Comparison of ENCODE assay signal across 2 cellular contexts in genomic region chr17:40857535-40857934, GRCh38.
TF ChIP-seq lines count a peak whose summit lies in the region.

No MANE protein-coding gene starts in this region.

TF ChIP-seq in A549, 52 proteins besides CTCF, POLR2A, EP300 and RAD21:
- TF ChIP-seq CHD2 (IDR thresholded peaks at IDR 0.05; ENCODE audit: low read length, partially characterized antibody) (no peak), ELK1 (IDR thresholded peaks at IDR 0.05; ENCODE audit: low read depth, low read length) (no peak), RNF2 (IDR thresholded peaks at IDR 0.05; ENCODE audit: borderline replicate concordance, low read depth) (no peak), NFE2L2 (conservative IDR thresholded peaks at IDR 0.05; ENCODE audit: low read length) (no peak), TFCP2L1 (CRISPR knock-in tag; IDR thresholded peaks at IDR 0.05) (no peak), RCOR1 (IDR thresholded peaks at IDR 0.05; ENCODE audit: low read depth, low read length) (no peak), ZC3H11A (IDR thresholded peaks at IDR 0.05) (no peak), NPAS2 (CRISPR knock-in tag; IDR thresholded peaks at IDR 0.05; ENCODE audit: borderline replicate concordance) (no peak), PHF8 (IDR thresholded peaks at IDR 0.05; ENCODE audit: borderline replicate concordance, low read depth) (no peak), MAFK (IDR thresholded peaks at IDR 0.05; ENCODE audit: partially characterized antibody) (no peak), REST (IDR thresholded peaks at IDR 0.05) (no peak), FOSB (CRISPR knock-in tag; IDR thresholded peaks at IDR 0.05) (no peak), CEBPB (IDR thresholded peaks at IDR 0.05) (no peak), SMC3 (IDR thresholded peaks at IDR 0.05) (no peak), TP53 (CRISPR knock-in tag; IDR thresholded peaks at IDR 0.05) (no peak), HOXB5 (CRISPR knock-in tag; IDR thresholded peaks at IDR 0.05) (no peak), ZFP36 (IDR thresholded peaks at IDR 0.05; ENCODE audit: borderline replicate concordance, partially characterized antibody) (no peak)

TF ChIP-seq in GM23338, 12 proteins besides CTCF, POLR2A, EP300 and RAD21:
- TF ChIP-seq EZH2phosphoT487 (IDR thresholded peaks at IDR 0.05; ENCODE audit: unreplicated experiment) = no peak
- TF ChIP-seq JUNB (IDR thresholded peaks at IDR 0.05; ENCODE audit: unreplicated experiment) = no peak
- no peak for TF ChIP-seq CREB1 (CRISPR knock-in tag; IDR thresholded peaks at IDR 0.05; ENCODE audit: low read depth)
- TF ChIP-seq ETS1 (IDR thresholded peaks at IDR 0.05) = no peak
- TF ChIP-seq EZH2 (IDR thresholded peaks at IDR 0.05; ENCODE audit: low read depth, unreplicated experiment) = no peak
- TF ChIP-seq POLR2AphosphoS5 (IDR thresholded peaks at IDR 0.05; ENCODE audit: low read depth) = no peak
- TF ChIP-seq NANOG (IDR thresholded peaks at IDR 0.05; ENCODE audit: borderline replicate concordance) = no peak
- no peak for TF ChIP-seq ZNF331 (CRISPR knock-in tag; IDR thresholded peaks at IDR 0.05; ENCODE audit: low read depth)
- no peak for TF ChIP-seq ZNF462 (CRISPR knock-in tag; IDR thresholded peaks at IDR 0.05)
- TF ChIP-seq ZNF114 (CRISPR knock-in tag; IDR thresholded peaks at IDR 0.05) = no peak
- TF ChIP-seq STAT1 (IDR thresholded peaks at IDR 0.05; ENCODE audit: unreplicated experiment) = no peak
- no peak for TF ChIP-seq REST (IDR thresholded peaks at IDR 0.05; ENCODE audit: unreplicated experiment)
